Comparison of ENCODE assay signal across 13 cellular contexts in the genomic region with DNA sequence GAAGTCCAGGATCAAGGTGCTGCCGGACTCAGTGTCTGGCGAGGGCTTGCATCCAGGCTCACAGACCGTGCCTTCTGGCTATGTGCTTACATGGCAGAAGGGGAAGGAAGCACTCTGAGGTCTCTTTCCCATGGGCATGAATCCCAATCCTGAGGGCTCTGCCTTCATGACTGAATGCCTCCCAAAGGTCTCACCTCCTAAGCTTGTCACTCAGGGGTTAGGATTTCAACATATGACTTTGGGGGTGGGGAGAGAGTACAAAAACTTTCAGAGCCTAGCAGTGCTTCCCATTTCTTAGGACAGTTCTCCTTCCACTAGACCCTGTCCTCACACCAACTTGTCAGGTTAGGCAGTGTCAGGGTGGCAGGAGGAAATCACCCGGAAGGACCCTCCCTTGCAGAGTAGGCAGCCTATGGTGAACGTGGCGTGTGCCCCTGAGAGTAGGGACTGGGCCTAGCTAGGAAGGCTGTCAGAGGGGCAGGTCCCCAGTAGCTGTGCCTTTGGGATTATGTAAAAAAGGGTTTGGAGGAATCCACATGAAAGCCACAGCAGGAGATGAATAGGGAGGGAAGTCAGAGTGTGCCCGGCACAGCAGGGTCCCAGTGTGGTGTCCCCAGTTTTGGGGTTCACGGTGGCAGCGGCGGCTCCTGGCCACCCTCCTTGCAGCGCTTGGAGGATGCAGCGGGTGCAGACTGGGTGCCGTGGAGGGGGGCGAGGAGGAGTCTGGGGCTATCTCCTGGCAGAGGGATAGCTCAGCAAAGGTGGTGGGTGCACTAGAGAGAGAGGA.
DNase-seq lines count a peak whose midpoint lies in the region; ATAC-seq and TF ChIP-seq lines count a peak whose summit lies in the region.
"Had no signal": no experiment of that assay in that cellular context is flagged by ENCODE, and none has a peak within 500 bp of the region (broad histone marks: within the 10 kb centered on the region; RNA-seq: fewer than 3 reads in every experiment).

No MANE protein-coding gene starts in this region.

- H2AFZ ChIP-seq in SK-N-SH (ENCODE audit: low read depth) (no peak overlapping the region; the same call in 1 of the 2 replicates), smooth muscle cell (ENCODE audit: low read depth) (no peak overlapping the region)

- H3K79me2 ChIP-seq in SK-N-SH (ENCODE audit: insufficient read depth) = no peaks in the 10 kb centered on the region
- peaks cover 53% of the 10 kb centered on the region for H3K79me2 ChIP-seq in smooth muscle cell (ENCODE audit: low read depth)

- no peaks in the 10 kb centered on the region for H4K20me1 ChIP-seq in SK-N-SH (ENCODE audit: insufficient read depth)
- H4K20me1 ChIP-seq in smooth muscle cell (ENCODE audit: low read depth) = peaks cover 26% of the 10 kb centered on the region

- H3K4me1 ChIP-seq in HUES48 (ENCODE audit: control insufficient read depth, insufficient read depth, low read length) (peaks cover 46% of the 10 kb centered on the region), SK-N-SH (ENCODE audit: control insufficient read depth in 1 of 2, insufficient read depth in 2 of 2, low read depth in 1 of 2, low read length in 1 of 2) (peaks cover 22 to 75% of the 10 kb centered on the region in 2 experiments), smooth muscle cell (ENCODE audit: low read depth) (peaks cover 28% of the 10 kb centered on the region)

- no peak for TF ChIP-seq RAD21 in SK-N-SH (IDR thresholded peaks at IDR 0.05; ENCODE audit: low read length)

- DNase-seq in SK-N-SH (no peak), Right ventricle myocardium superior (no peak), smooth muscle cell (lab: John Stamatoyannopoulos, UW; ENCODE audit: unreplicated experiment) (no peak), DMS79 treated with DMSO at 0.1 percent for 48 hours (lab: John Stamatoyannopoulos, UW) (no peak)
- DNase-seq: activated effector memory CD4-positive, alpha-beta T cell treated with Interleukin-2 at 50 U/mL for 16 hours; NCI-H345; ovary; stimulated activated naive CD4-positive, alpha-beta T cell had no signal

- TF ChIP-seq CTCF in SK-N-SH (IDR thresholded peaks at IDR 0.05) (no peak), smooth muscle cell (IDR thresholded peaks at IDR 0.05; ENCODE audit: borderline replicate concordance, insufficient read depth, poor library complexity, severe bottlenecking) (no peak)

- WGBS in SK-N-SH (ENCODE audit: low lambda C conversion rate) = 95% methylated on average over 12 of the region's 14 CpGs
- WGBS in smooth muscle cell (ENCODE audit: low lambda C conversion rate) = 69% methylated on average over 14 of the region's 14 CpGs

- no peaks in the 10 kb centered on the region for H3K9me2 ChIP-seq in SK-N-SH

- H3K9me3 ChIP-seq in HUES48 (ENCODE audit: control insufficient read depth, insufficient read depth, low read length) = no peaks in the 10 kb centered on the region
- H3K9me3 ChIP-seq in SK-N-SH = no peaks in the 10 kb centered on the region
- H3K9me3 ChIP-seq in smooth muscle cell (replicated peaks; ENCODE audit: low read depth) = no peaks in the 10 kb centered on the region
- H3K9me3 ChIP-seq: ovary, SJSA1 had no signal

- H3K9ac ChIP-seq in HUES48 (ENCODE audit: low read depth, low read length) (no peak overlapping the region), SK-N-SH (no peak overlapping the region), smooth muscle cell (ENCODE audit: low read depth) (peak overlapping the region; percentile 70)

- H3K36me3 ChIP-seq in HUES48 (ENCODE audit: control insufficient read depth, insufficient read depth, low read length) (no peaks in the 10 kb centered on the region), SK-N-SH (replicated peaks in 1 of 2; ENCODE audit: control insufficient read depth in 1 of 2, insufficient read depth in 2 of 2, low read length in 1 of 2) (no peaks in the 10 kb centered on the region), smooth muscle cell (ENCODE audit: low read depth) (no peaks in the 10 kb centered on the region)
- H3K36me3 ChIP-seq: cardiac muscle cell, ovary, SJSA1 had no signal

- H3F3A ChIP-seq in SK-N-SH (replicated peaks; ENCODE audit: insufficient read depth) (no peaks in the 10 kb centered on the region), smooth muscle cell (ENCODE audit: low read depth) (peaks cover 26% of the 10 kb centered on the region)

- POLR2A ChIA-PET in SK-N-SH (lab: Yijun Ruan, JAX) = no interaction called here

- H3K27ac ChIP-seq in HUES48 (ENCODE audit: low read depth, low read length) = peak overlapping the region; percentile 79
- H3K27ac ChIP-seq in SK-N-SH (ENCODE audit: low read depth in 2 of 2, low read length in 1 of 2) = no peak overlapping the region
- peak overlapping the region; percentile 100 for H3K27ac ChIP-seq in smooth muscle cell (ENCODE audit: low read depth)
- H3K27ac ChIP-seq: cardiac muscle cell, ovary, SJSA1 had no signal

- no peak for TF ChIP-seq EP300 in SK-N-SH (IDR thresholded peaks at IDR 0.05; ENCODE audit: borderline replicate concordance in 1 of 2, low read depth in 1 of 2, low read length in 1 of 2)

- H3K27me3 ChIP-seq in HUES48 (ENCODE audit: control insufficient read depth, insufficient read depth, low read length) (no peaks in the 10 kb centered on the region; the same call in 1 of the 2 replicates), SK-N-SH (ENCODE audit: insufficient read depth) (no peaks in the 10 kb centered on the region), smooth muscle cell (ENCODE audit: low read depth) (no peaks in the 10 kb centered on the region)
- H3K27me3 ChIP-seq: cardiac muscle cell, ovary, SJSA1 had no signal

- ATAC-seq in Right ventricle myocardium superior (ENCODE audit: poor library complexity) = peak; percentile 47
- ATAC-seq in GM19455 (IDR thresholded peaks at IDR 0.05; ENCODE audit: unreplicated experiment) = no peak
- ATAC-seq in GM18870 (IDR thresholded peaks at IDR 0.05; ENCODE audit: unreplicated experiment) = no peak

- H3K4me3 ChIP-seq in HUES48 (ENCODE audit: low read depth, low read length) (0 out of 2 replicates have a peak overlapping the region, but pooled peaks have one; percentile 10), SK-N-SH (ENCODE audit: low read depth in 2 of 2, low read length in 1 of 2) (no peak overlapping the region), smooth muscle cell (no peak overlapping the region)
- H3K4me3 ChIP-seq: cardiac muscle cell, ovary, SJSA1 had no signal

- CTCF ChIA-PET in SK-N-SH (lab: Yijun Ruan, JAX) = interaction anchor here (0.6 kb wide), 1 partner anchor 25 kb away, joined by 3 read pairs; no protein-coding TSS in a partner anchor

- intact Hi-C loops in Right ventricle myocardium superior (cut with DNase I) = no loop called here

- H3K4me2 ChIP-seq in SK-N-SH (peak overlapping the region; percentile 66), smooth muscle cell (peak overlapping the region; percentile 78)

TF ChIP-seq in SK-N-SH, 30 proteins besides CTCF, POLR2A, EP300 and RAD21:
- TF ChIP-seq RCOR1 (IDR thresholded peaks at IDR 0.05; ENCODE audit: low read length) (no peak), NRF1 (IDR thresholded peaks at IDR 0.05; ENCODE audit: low read depth, low read length) (no peak), NFIC (IDR thresholded peaks at IDR 0.05; ENCODE audit: borderline replicate concordance) (no peak), FOXJ3 (CRISPR knock-in tag; IDR thresholded peaks at IDR 0.05) (no peak), GATA2 (CRISPR knock-in tag; IDR thresholded peaks at IDR 0.05) (no peak)
- TF ChIP-seq, protein P1, sequence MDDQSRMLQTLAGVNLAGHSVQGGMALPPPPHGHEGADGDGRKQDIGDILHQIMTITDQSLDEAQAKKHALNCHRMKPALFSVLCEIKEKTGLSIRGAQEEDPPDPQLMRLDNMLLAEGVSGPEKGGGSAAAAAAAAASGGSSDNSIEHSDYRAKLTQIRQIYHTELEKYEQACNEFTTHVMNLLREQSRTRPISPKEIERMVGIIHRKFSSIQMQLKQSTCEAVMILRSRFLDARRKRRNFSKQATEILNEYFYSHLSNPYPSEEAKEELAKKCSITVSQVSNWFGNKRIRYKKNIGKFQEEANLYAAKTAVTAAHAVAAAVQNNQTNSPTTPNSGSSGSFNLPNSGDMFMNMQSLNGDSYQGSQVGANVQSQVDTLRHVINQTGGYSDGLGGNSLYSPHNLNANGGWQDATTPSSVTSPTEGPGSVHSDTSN (IDR thresholded peaks at IDR 0.05) = no peak
- TF ChIP-seq, protein P2, sequence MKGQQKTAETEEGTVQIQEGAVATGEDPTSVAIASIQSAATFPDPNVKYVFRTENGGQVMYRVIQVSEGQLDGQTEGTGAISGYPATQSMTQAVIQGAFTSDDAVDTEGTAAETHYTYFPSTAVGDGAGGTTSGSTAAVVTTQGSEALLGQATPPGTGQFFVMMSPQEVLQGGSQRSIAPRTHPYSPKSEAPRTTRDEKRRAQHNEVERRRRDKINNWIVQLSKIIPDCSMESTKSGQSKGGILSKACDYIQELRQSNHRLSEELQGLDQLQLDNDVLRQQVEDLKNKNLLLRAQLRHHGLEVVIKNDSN (IDR thresholded peaks at IDR 0.05; ENCODE audit: borderline replicate concordance, low read depth) = no peak
- TF ChIP-seq, protein P3, sequence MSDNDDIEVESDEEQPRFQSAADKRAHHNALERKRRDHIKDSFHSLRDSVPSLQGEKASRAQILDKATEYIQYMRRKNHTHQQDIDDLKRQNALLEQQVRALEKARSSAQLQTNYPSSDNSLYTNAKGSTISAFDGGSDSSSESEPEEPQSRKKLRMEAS (IDR thresholded peaks at IDR 0.05; ENCODE audit: low read depth) = no peak
- TF ChIP-seq, protein P4, sequence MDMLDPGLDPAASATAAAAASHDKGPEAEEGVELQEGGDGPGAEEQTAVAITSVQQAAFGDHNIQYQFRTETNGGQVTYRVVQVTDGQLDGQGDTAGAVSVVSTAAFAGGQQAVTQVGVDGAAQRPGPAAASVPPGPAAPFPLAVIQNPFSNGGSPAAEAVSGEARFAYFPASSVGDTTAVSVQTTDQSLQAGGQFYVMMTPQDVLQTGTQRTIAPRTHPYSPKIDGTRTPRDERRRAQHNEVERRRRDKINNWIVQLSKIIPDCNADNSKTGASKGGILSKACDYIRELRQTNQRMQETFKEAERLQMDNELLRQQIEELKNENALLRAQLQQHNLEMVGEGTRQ (IDR thresholded peaks at IDR 0.05; ENCODE audit: borderline replicate concordance, low read depth, low read length) = no peak

Comparison
In these comparisons a context has a peak if more than half of its experiments do, and no peak if none do; other contexts are left out.
1. H3K27ac ChIP-seq: peak in HUES48 (single experiment) and smooth muscle cell (single experiment); none in SK-N-SH (0 of 2).